In the genomic region with DNA sequence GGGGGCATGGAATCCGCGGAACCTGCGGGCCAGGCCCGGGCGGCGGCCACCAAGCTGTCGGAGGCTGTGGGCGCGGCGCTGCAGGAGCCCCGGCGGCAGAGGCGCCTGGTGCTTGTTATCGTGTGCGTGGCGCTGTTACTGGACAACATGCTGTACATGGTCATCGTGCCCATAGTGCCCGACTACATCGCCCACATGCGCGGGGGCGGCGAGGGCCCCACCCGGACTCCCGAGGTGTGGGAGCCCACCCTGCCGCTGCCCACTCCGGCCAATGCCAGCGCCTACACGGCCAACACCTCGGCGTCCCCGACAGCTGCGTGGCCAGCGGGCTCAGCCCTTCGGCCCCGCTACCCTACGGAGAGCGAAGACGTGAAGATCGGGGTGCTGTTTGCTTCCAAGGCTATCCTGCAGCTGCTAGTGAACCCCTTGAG, we compare ENCODE assay signal across 1 cellular context.
TF ChIP-seq lines count a peak whose summit lies in the region.

No MANE protein-coding gene starts in this region.

TF ChIP-seq in H1, 55 proteins besides CTCF, POLR2A, EP300 and RAD21:
- TF ChIP-seq YY1 (IDR thresholded peaks at IDR 0.05; ENCODE audit: low read depth, low read length) (no peak), RNF2 (IDR thresholded peaks at IDR 0.05; ENCODE audit: borderline replicate concordance, low read depth, low read length, missing control alignments, poor library complexity, severe bottlenecking) (peak; percentile 57), RXRA (IDR thresholded peaks at IDR 0.05; ENCODE audit: insufficient read depth, low read depth, low read length) (no peak), KDM4A (IDR thresholded peaks at IDR 0.05; ENCODE audit: low read depth, low read length, severe bottlenecking) (peak; percentile 10), SUZ12 (IDR thresholded peaks at IDR 0.05; ENCODE audit: low read length) (peak; percentile 95)
